In the genomic region with DNA sequence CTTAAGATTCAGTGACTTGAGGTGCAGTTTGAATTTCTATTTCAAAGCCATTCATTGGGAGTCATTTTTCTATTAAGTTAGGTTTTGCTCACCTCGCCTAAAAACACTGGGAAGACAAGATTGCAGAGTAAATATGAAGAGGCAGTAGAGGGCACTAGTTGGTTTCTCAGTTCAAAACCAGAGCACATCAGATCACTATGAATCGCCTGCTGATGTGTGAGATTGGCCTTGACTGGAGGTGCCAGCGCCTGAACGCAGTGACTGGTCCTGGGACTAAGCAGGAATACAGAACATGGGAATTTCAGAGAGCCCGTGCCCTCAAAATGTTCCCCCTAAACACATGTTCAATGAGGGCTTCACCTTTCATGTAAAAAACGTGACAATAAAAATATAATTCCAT, we compare ENCODE assay signal across 1 cellular context.
A peak's percentile ranks its signal among the peaks of the same experiment; 100 is the strongest.
TF ChIP-seq lines count a peak whose summit lies in the region.

No MANE protein-coding gene starts in this region.

TF ChIP-seq in GM12878, 131 proteins besides CTCF, POLR2A, EP300 and RAD21 (continued from another document):
- TF ChIP-seq SIX5 (IDR thresholded peaks at IDR 0.05; ENCODE audit: low read depth, low read length, severe bottlenecking) (no peak), IKZF1 (conservative IDR thresholded peaks at IDR 0.05) (peak; percentile 40; the same call in 1 of the 2 replicates), IKZF2 (IDR thresholded peaks at IDR 0.05) (peak in 1 of 2 experiments; percentile 14; a peak in 1 of 4 replicates), ESRRA (IDR thresholded peaks at IDR 0.05; ENCODE audit: low read length) (no peak), EED (IDR thresholded peaks at IDR 0.05; ENCODE audit: low read depth) (0 out of 2 replicates have a peak, but pooled peaks have one; percentile 21), YY1 (IDR thresholded peaks at IDR 0.05; ENCODE audit: low read depth, low read length) (peak; percentile 38; the same call in 1 of the 2 replicates), SMC3 (IDR thresholded peaks at IDR 0.05; ENCODE audit: borderline replicate concordance, low read length) (peak; percentile 68; the same call in 1 of the 2 replicates)
- TF ChIP-seq, protein P1, sequence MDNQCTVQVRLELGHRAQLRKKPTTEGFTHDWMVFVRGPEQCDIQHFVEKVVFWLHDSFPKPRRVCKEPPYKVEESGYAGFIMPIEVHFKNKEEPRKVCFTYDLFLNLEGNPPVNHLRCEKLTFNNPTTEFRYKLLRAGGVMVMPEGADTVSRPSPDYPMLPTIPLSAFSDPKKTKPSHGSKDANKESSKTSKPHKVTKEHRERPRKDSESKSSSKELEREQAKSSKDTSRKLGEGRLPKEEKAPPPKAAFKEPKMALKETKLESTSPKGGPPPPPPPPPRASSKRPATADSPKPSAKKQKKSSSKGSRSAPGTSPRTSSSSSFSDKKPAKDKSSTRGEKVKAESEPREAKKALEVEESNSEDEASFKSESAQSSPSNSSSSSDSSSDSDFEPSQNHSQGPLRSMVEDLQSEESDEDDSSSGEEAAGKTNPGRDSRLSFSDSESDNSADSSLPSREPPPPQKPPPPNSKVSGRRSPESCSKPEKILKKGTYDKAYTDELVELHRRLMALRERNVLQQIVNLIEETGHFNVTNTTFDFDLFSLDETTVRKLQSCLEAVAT (IDR thresholded peaks at IDR 0.05) = peak; percentile 70
